ENCODE assay signal across 8 cellular contexts in the genomic region with DNA sequence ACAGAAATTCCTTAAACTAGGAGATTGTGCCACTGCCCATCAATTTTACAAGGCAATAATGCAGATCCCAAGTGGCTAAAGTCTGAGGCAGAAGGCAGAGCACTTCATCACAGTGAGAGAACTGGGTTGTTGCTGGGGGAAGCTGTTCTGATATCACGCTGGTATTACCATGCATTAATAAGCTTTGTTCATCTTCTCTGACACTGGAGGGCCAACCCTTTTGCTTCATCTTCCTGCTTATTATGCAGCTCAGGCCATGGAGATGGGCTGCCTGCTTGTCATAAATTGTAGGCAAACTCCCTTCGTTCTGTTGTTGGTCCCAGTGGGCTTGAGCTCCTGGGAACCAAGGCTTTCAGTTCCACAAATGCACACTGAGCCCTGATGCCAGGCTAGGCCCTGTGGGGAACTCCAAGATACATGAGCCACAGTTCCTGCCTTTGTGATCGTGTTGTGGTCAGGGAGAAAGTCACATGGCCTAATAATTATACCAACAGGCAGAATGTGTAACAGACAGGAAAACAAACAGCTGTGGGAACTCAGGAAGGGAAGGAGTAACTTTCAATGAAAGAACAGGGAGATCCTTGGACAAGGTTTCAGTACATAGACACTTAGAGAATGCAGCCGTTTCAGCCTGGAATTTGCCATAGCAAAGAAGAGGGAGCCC. TPM values are rescaled to one million over a fixed set of nuclear protein-coding genes. Genes with fewer than 3 reads are reported as not detected.
DNase-seq lines count a peak whose midpoint lies in the region; ATAC-seq and TF ChIP-seq lines count a peak whose summit lies in the region.

No MANE protein-coding gene starts in this region.

- H3K36me3 Mint-ChIP-seq in dendritic cell treated with granulocyte-macrophage colony-stimulating factor and Interleukin-4, amounts not matched to agents 40 ng/mL and 50 ng/mL, for 4 days (ENCODE audit: low read depth): no peaks in the 10 kb centered on the region

- no peak overlapping the region for H2BK15ac ChIP-seq in neuronal stem cell (ENCODE audit: low read length)

- H3K4me2 ChIP-seq in neuronal stem cell (ENCODE audit: insufficient read depth, low read length, poor library complexity, severe bottlenecking): no peak overlapping the region

- no peak overlapping the region for H2BK120ac ChIP-seq in neuronal stem cell (ENCODE audit: low read depth, low read length)

- no peak for TF ChIP-seq POLR2A in thyroid gland (IDR thresholded peaks at IDR 0.05)

- H3K23ac ChIP-seq in neuronal stem cell (ENCODE audit: low read depth, low read length, poor library complexity): no peak overlapping the region

- H3K27ac Mint-ChIP-seq in dendritic cell treated with granulocyte-macrophage colony-stimulating factor and Interleukin-4, amounts not matched to agents 40 ng/mL and 50 ng/mL, for 4 days: peak overlapping the region; percentile 58

- no peak overlapping the region for H4K8ac ChIP-seq in neuronal stem cell (ENCODE audit: low read depth, low read length)

- intact Hi-C loops in dendritic cell treated with granulocyte-macrophage colony-stimulating factor and Interleukin-4, amounts not matched to agents 40 ng/mL and 50 ng/mL, for 4 days (cut with micrococcal nuclease): no loop called here
- intact Hi-C loops in thyroid gland (cut with DNase I): no loop called here

- H3K4me3 Mint-ChIP-seq in dendritic cell treated with granulocyte-macrophage colony-stimulating factor and Interleukin-4, amounts not matched to agents 40 ng/mL and 50 ng/mL, for 4 days: no peak overlapping the region

- H3K4me1 Mint-ChIP-seq in dendritic cell treated with granulocyte-macrophage colony-stimulating factor and Interleukin-4, amounts not matched to agents 40 ng/mL and 50 ng/mL, for 4 days (ENCODE audit: low read depth): peaks cover 17% of the 10 kb centered on the region

- H3K27me3 Mint-ChIP-seq in dendritic cell treated with granulocyte-macrophage colony-stimulating factor and Interleukin-4, amounts not matched to agents 40 ng/mL and 50 ng/mL, for 4 days: peaks cover 2% of the 10 kb centered on the region

- DNase-seq in Caki2 (ENCODE audit: low read depth): peak; percentile 93
- DNase-seq in NCI-H146 (lab: John Stamatoyannopoulos, UW): peak; percentile 36
- DNase-seq in neuronal stem cell (ENCODE audit: low spot score): no peak
- no peak for DNase-seq in NCI-H1092 treated with DMSO at 0.1 percent for 48 hours (lab: John Stamatoyannopoulos, UW)
- DNase-seq in thyroid gland: no peak

- H3K9me3 ChIP-seq in neuronal stem cell (replicated peaks in 1 of 2; ENCODE audit: control insufficient read depth in 2 of 2, insufficient read depth in 1 of 2, low read depth in 1 of 2, low read length in 2 of 2) (peaks cover 0 to 8% of the 10 kb centered on the region in 2 donors), thyroid gland (no peaks in the 10 kb centered on the region)

- no peaks in the 10 kb centered on the region for H3K36me3 ChIP-seq in neuronal stem cell (replicated peaks in 1 of 2; ENCODE audit: control insufficient read depth in 2 of 2, insufficient read depth in 2 of 2, low read length in 2 of 2)
- H3K36me3 ChIP-seq in thyroid gland: no peaks in the 10 kb centered on the region

- H3K27me3 ChIP-seq in neuronal stem cell (ENCODE audit: control insufficient read depth in 3 of 3, insufficient read depth in 3 of 3, low read depth in 1 of 3, low read length in 3 of 3) (no peaks in the 10 kb centered on the region), thyroid gland (no peaks in the 10 kb centered on the region)

- peak overlapping the region; percentile 84 for H2AFZ ChIP-seq in neuronal stem cell (ENCODE audit: low read length)

- TF ChIP-seq CTCF in thyroid gland (IDR thresholded peaks at IDR 0.05): no peak

- no peak overlapping the region for H2AK5ac ChIP-seq in neuronal stem cell (ENCODE audit: low read depth, low read length)

- peaks cover 30% of the 10 kb centered on the region for H3K9me3 Mint-ChIP-seq in dendritic cell treated with granulocyte-macrophage colony-stimulating factor and Interleukin-4, amounts not matched to agents 40 ng/mL and 50 ng/mL, for 4 days

- H2BK12ac ChIP-seq in neuronal stem cell (ENCODE audit: low read length): no peak overlapping the region

- ATAC-seq in HG02981 (IDR thresholded peaks at IDR 0.05; ENCODE audit: unreplicated experiment) (no peak), GM18858 (IDR thresholded peaks at IDR 0.05; ENCODE audit: unreplicated experiment) (no peak)

- no peak overlapping the region for H3K4ac ChIP-seq in neuronal stem cell (ENCODE audit: low read length)

- H3K18ac ChIP-seq in neuronal stem cell (ENCODE audit: low read length): no peak overlapping the region

- WGBS in neuronal stem cell (ENCODE audit: extremely low coverage in 2 of 2, insufficient read length in 2 of 2, insufficient replicate concordance in 1 of 2), 2 donors: no CpG with 5 or more reads among the region's 4 CpGs
- WGBS in thyroid gland, 2 donors: 46 to 61% methylated on average over 3 to 4 of the region's 4 CpGs

- H3K4me1 ChIP-seq in neuronal stem cell (ENCODE audit: control insufficient read depth in 2 of 2, insufficient read depth in 1 of 2, low read depth in 1 of 2, low read length in 2 of 2) (peaks cover 0 to 7% of the 10 kb centered on the region in 2 donors), thyroid gland (peaks cover 0 to 23% of the 10 kb centered on the region in 2 donors)

- H4K91ac ChIP-seq in neuronal stem cell (ENCODE audit: low read depth, low read length, poor library complexity): no peak overlapping the region

- no peak overlapping the region for H2BK5ac ChIP-seq in neuronal stem cell (ENCODE audit: low read length)

- H3K27ac ChIP-seq in neuronal stem cell (replicated peaks; ENCODE audit: low read length): no peak overlapping the region
- no peak overlapping the region for H3K27ac ChIP-seq in thyroid gland

- H3K4me3 ChIP-seq in neuronal stem cell (ENCODE audit: low read length in 2 of 2) (no peak overlapping the region), thyroid gland (replicated peaks in 1 of 3) (no peak overlapping the region)

- H3K9ac ChIP-seq in neuronal stem cell (ENCODE audit: low read depth, low read length, poor library complexity): no peak overlapping the region

- H3K79me1 ChIP-seq in neuronal stem cell (ENCODE audit: low read depth, low read length): no peaks in the 10 kb centered on the region

- no peak overlapping the region for H3K14ac ChIP-seq in neuronal stem cell (ENCODE audit: low read length)

- in situ Hi-C loops in Caki2 (cut with HindIII; ENCODE audit: low pct_unique_long_range_greater_than_20kb, low sequenced_read_pairs): no loop called here

RNA-seq across cellular contexts. Expression of a gene that starts 49.1 kb away (rescaled TPM):
- total RNA-seq in Caki2 (2014; rRNA removed; shearing (Covaris generic); ENCODE audit: low replicate concordance): 4.6 and 10.0 TPM in 2 replicates
- polyA plus RNA-seq in neuronal stem cell (2013, experiment 1 of 2): 32.0 TPM
- 32.1 TPM for polyA plus RNA-seq in neuronal stem cell (2013, experiment 2 of 2)
- 10 to 100 TPM; 48.4 to 90.6 (median 62.4) TPM for total RNA-seq in thyroid gland

Comparison
In these comparisons a context has a peak if more than half of its experiments do, and no peak if none do; other contexts are left out.
1. DNase-seq: peak in Caki2 (single experiment) and NCI-H146 (single experiment); none in neuronal stem cell (single experiment), NCI-H1092 treated with DMSO at 0.1 percent for 48 hours (single experiment) and thyroid gland (0 of 2).